Comparison of ENCODE assay signal across 14 cellular contexts in the genomic region with DNA sequence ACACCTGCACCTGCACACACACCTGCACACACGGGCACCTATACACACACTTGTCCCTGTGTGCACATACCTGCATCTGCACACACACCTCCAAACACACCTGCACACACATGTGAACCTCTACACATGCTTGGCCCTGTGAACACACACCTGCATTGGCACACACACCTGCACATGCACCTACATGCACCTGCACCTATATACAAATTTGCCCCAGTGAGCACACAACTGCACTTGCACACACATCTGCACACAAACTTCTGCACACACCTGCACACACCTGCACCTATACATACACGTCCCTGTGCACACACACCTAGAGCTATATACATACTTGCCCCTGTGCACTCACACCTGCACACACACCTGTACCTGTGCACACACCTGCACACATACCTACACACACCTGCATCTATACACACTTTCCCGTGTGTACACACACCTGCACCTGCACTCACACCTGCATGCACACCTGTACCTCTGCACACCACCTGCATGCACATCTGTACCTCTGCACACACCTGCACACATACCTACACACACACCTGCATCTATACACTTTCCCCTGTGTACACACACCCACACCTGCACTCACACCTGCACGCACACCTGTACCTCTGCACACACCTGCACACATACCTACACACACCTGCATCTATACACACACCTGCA. TPM values are rescaled to one million over a fixed set of nuclear protein-coding genes. Genes with fewer than 3 reads are reported as not detected.
A peak's percentile ranks its signal among the peaks of the same experiment; 100 is the strongest.
DNase-seq lines count a peak whose midpoint lies in the region; ATAC-seq and TF ChIP-seq lines count a peak whose summit lies in the region.
"Had no signal": no experiment of that assay in that cellular context is flagged by ENCODE, and none has a peak within 500 bp of the region (broad histone marks: within the 10 kb centered on the region; RNA-seq: fewer than 3 reads in every experiment).

No MANE protein-coding gene starts in this region.

- no peak overlapping the region for H3K4me3 Mint-ChIP-seq in stimulated activated naive B cell treated with anti-CD40 and anti-IgM and Interleukin-4, amounts not matched to agents 10 μg/mL and 1 μg/mL and 100 μg/mL, for 72 hours
- H3K4me3 Mint-ChIP-seq: naive thymus-derived CD8-positive, alpha-beta T cell had no signal

- H3K27me3 ChIP-seq in RWPE2 (ENCODE audit: insufficient read depth, poor library complexity, severe bottlenecking) (no peaks in the 10 kb centered on the region), lung (ENCODE audit: control insufficient read depth, insufficient read depth) (no peaks in the 10 kb centered on the region)
- H3K27me3 ChIP-seq: hepatocyte had no signal

- H3K9me3 Mint-ChIP-seq in stimulated activated naive B cell treated with anti-CD40 and anti-IgM and Interleukin-4, amounts not matched to agents 10 μg/mL and 1 μg/mL and 100 μg/mL, for 72 hours, result peaks cover 2 to 4% of the 10 kb centered on the region in 2 donors
- H3K9me3 Mint-ChIP-seq: activated naive CD4-positive, alpha-beta T cell treated with anti-CD3 and anti-CD28 coated beads, Interleukin-2, amount 50 U/mL, for 72 hours; naive thymus-derived CD8-positive, alpha-beta T cell had no signal

- H3K4me3 ChIP-seq in RWPE2 (ENCODE audit: severe bottlenecking) (no peak overlapping the region), lung (no peak overlapping the region)
- H3K4me3 ChIP-seq: hepatocyte had no signal

- peaks cover 8 to 9% of the 10 kb centered on the region in 2 donors for H3K4me1 Mint-ChIP-seq in stimulated activated naive B cell treated with anti-CD40 and anti-IgM and Interleukin-4, amounts not matched to agents 10 μg/mL and 1 μg/mL and 100 μg/mL, for 72 hours

- WGBS in lung, 2 donors, result 60 to 85% methylated on average over 4 of the region's 4 CpGs

- H3K27ac Mint-ChIP-seq in stimulated activated naive B cell treated with anti-CD40 and anti-IgM and Interleukin-4, amounts not matched to agents 10 μg/mL and 1 μg/mL and 100 μg/mL, for 72 hours, result peak overlapping the region; percentile 15

- no peak for TF ChIP-seq CTCF in RWPE2 (IDR thresholded peaks at IDR 0.05; ENCODE audit: poor library complexity, severe bottlenecking)
- no peak for TF ChIP-seq CTCF in lung (IDR thresholded peaks at IDR 0.05; ENCODE audit: control extremely low read depth, extremely low read depth)

- DNase-seq in D341Med (ENCODE audit: low spot score) (peak; percentile 2), RWPE2 (ENCODE audit: low spot score) (no peak), lung (ENCODE audit: low spot score) (peak; percentile 26), NCI-H69 (lab: John Stamatoyannopoulos, UW) (no peak)
- no peak for DNase-seq in stimulated activated naive B cell treated with anti-CD40 and anti-IgM and Interleukin-4, amounts not matched to agents 10 μg/mL and 1 μg/mL and 100 μg/mL, for 72 hours
- DNase-seq: activated CD4-positive, CD25-positive, alpha-beta regulatory T cell; cortex of kidney; H7; naive thymus-derived CD8-positive, alpha-beta T cell; stimulated activated CD4-positive, alpha-beta T cell treated with anti-CD3 and anti-CD28 coated beads, Interleukin-2, amount 100 ng/mL, for 48 hours had no signal

- H3K9me3 ChIP-seq in RWPE2 (ENCODE audit: severe bottlenecking) (no peaks in the 10 kb centered on the region), lung (ENCODE audit: control insufficient read depth in 2 of 2, insufficient read depth in 1 of 2, low read length in 1 of 2) (peaks cover 0 to 4% of the 10 kb centered on the region in 2 donors)

- H3K4me1 ChIP-seq in RWPE2 (ENCODE audit: insufficient read depth, poor library complexity, severe bottlenecking) (peaks cover 28% of the 10 kb centered on the region), lung (ENCODE audit: control insufficient read depth in 2 of 2, insufficient read depth in 2 of 2, low read length in 2 of 2) (peaks cover 0 to 18% of the 10 kb centered on the region in 2 donors)

- H3K27ac ChIP-seq in RWPE2 (ENCODE audit: poor library complexity, severe bottlenecking) (peak overlapping the region; percentile 55), lung (ENCODE audit: low read depth in 1 of 2, low read length in 1 of 2) (peak overlapping the region in 1 of 2 donors; percentile 78)
- H3K27ac ChIP-seq: hepatocyte had no signal

- peaks cover 0 to 5% of the 10 kb centered on the region in 2 donors for H3K27me3 Mint-ChIP-seq in stimulated activated naive B cell treated with anti-CD40 and anti-IgM and Interleukin-4, amounts not matched to agents 10 μg/mL and 1 μg/mL and 100 μg/mL, for 72 hours

- H3K36me3 ChIP-seq in RWPE2 (ENCODE audit: low read depth) (no peaks in the 10 kb centered on the region), lung (ENCODE audit: control insufficient read depth in 2 of 2, insufficient read depth in 2 of 2, low read length in 2 of 2) (no peaks in the 10 kb centered on the region)

- peaks cover 2 to 7% of the 10 kb centered on the region in 2 donors for H3K36me3 Mint-ChIP-seq in stimulated activated naive B cell treated with anti-CD40 and anti-IgM and Interleukin-4, amounts not matched to agents 10 μg/mL and 1 μg/mL and 100 μg/mL, for 72 hours
- H3K36me3 Mint-ChIP-seq: activated naive CD4-positive, alpha-beta T cell treated with anti-CD3 and anti-CD28 coated beads, Interleukin-2, amount 50 U/mL, for 72 hours; naive thymus-derived CD8-positive, alpha-beta T cell had no signal

- ATAC-seq in RWPE2 (ENCODE audit: low read depth) (no peak), lung (ENCODE audit: insufficient read depth, low FRiP score) (no peak), GM21786 (IDR thresholded peaks at IDR 0.05; ENCODE audit: unreplicated experiment) (no peak), GM19035 (IDR thresholded peaks at IDR 0.05; ENCODE audit: unreplicated experiment) (no peak)
- ATAC-seq in stimulated activated naive B cell treated with anti-CD40 and anti-IgM and Interleukin-4, amounts not matched to agents 10 μg/mL and 1 μg/mL and 100 μg/mL, for 72 hours (replicated peaks), result no peak
- ATAC-seq: naive thymus-derived CD8-positive, alpha-beta T cell had no signal

RNA-seq across cellular contexts. Expression of a gene that starts 21.5 kb away (rescaled TPM):
- 100 to 1,000 TPM; 320 to 565 TPM for total RNA-seq in lung
- 100 to 1,000 TPM; 198 to 669 TPM for polyA plus RNA-seq in lung

Comparison
In these comparisons a context has a peak if more than half of its experiments do, and no peak if none do; other contexts are left out.
1. DNase-seq: peak in D341Med (single experiment) and lung (single experiment); none in RWPE2 (single experiment), stimulated activated naive B cell treated with anti-CD40 and anti-IgM and Interleukin-4, amounts not matched to agents 10 μg/mL and 1 μg/mL and 100 μg/mL, for 72 hours (single experiment) and NCI-H69 (single experiment).